ENCODE assay signal across 13 cellular contexts in genomic region chr9:131700076-131700475, GRCh38. TPM values are rescaled to one million over a fixed set of nuclear protein-coding genes. Genes with fewer than 3 reads are reported as not detected.
A peak's percentile ranks its signal among the peaks of the same experiment; 100 is the strongest.
DNase-seq lines count a peak whose midpoint lies in the region; ATAC-seq and TF ChIP-seq lines count a peak whose summit lies in the region.
"Had no signal": no experiment of that assay in that cellular context is flagged by ENCODE, and none has a peak within 500 bp of the region (broad histone marks: within the 10 kb centered on the region; RNA-seq: fewer than 3 reads in every experiment).

No MANE protein-coding gene starts in this region.

- peak overlapping the region; percentile 9 for H3K27ac Mint-ChIP-seq in activated CD4-positive, alpha-beta T cell treated with anti-CD3 and anti-CD28 coated beads, Interleukin-2, amount 10 ng/mL, durations not matched to agents 7 days and 5 days
- no peak overlapping the region for H3K27ac Mint-ChIP-seq in activated CD4-positive, alpha-beta T cell treated with anti-CD3 and anti-CD28 coated beads for 36 hours
- peak overlapping the region; percentile 36; the same call in 1 of the 2 replicates for H3K27ac Mint-ChIP-seq in GM23338

- H3K9me3 Mint-ChIP-seq in activated CD4-positive, alpha-beta T cell treated with anti-CD3 and anti-CD28 coated beads, Interleukin-2, amount 10 ng/mL, durations not matched to agents 7 days and 5 days, result no peaks in the 10 kb centered on the region
- H3K9me3 Mint-ChIP-seq in activated CD4-positive, alpha-beta T cell treated with anti-CD3 and anti-CD28 coated beads for 36 hours (ENCODE audit: low read depth), result no peaks in the 10 kb centered on the region
- no peaks in the 10 kb centered on the region; the same call in 2 of the 3 replicates for H3K9me3 Mint-ChIP-seq in GM23338

- H3K4me3 Mint-ChIP-seq in activated CD4-positive, alpha-beta T cell treated with anti-CD3 and anti-CD28 coated beads, Interleukin-2, amount 10 ng/mL, durations not matched to agents 7 days and 5 days, result no peak overlapping the region
- H3K4me3 Mint-ChIP-seq in activated CD4-positive, alpha-beta T cell treated with anti-CD3 and anti-CD28 coated beads for 36 hours, result no peak overlapping the region
- H3K4me3 Mint-ChIP-seq in GM23338, result no peak overlapping the region

- H3K36me3 Mint-ChIP-seq in activated CD4-positive, alpha-beta T cell treated with anti-CD3 and anti-CD28 coated beads, Interleukin-2, amount 10 ng/mL, durations not matched to agents 7 days and 5 days (ENCODE audit: low read depth), result peaks cover 11% of the 10 kb centered on the region
- H3K36me3 Mint-ChIP-seq in activated CD4-positive, alpha-beta T cell treated with anti-CD3 and anti-CD28 coated beads for 36 hours (ENCODE audit: low read depth), result peaks cover 3% of the 10 kb centered on the region
- H3K36me3 Mint-ChIP-seq in GM23338 (ENCODE audit: low read depth), result no peaks in the 10 kb centered on the region

- peaks cover 63% of the 10 kb centered on the region for H3K4me1 Mint-ChIP-seq in activated CD4-positive, alpha-beta T cell treated with anti-CD3 and anti-CD28 coated beads, Interleukin-2, amount 10 ng/mL, durations not matched to agents 7 days and 5 days
- H3K4me1 Mint-ChIP-seq in activated CD4-positive, alpha-beta T cell treated with anti-CD3 and anti-CD28 coated beads for 36 hours, result peaks cover 74% of the 10 kb centered on the region
- H3K4me1 Mint-ChIP-seq in GM23338, result peaks cover 86% of the 10 kb centered on the region

- peak overlapping the region; percentile 9; the same call in 1 of the 2 replicates for H3K4me2 ChIP-seq in GM23338

- no peaks in the 10 kb centered on the region for H3K9me2 ChIP-seq in GM23338 (ENCODE audit: insufficient read depth)

- H3K4me1 ChIP-seq in GM23338 (ENCODE audit: insufficient read depth) (peaks cover 78% of the 10 kb centered on the region), esophagus muscularis mucosa (peaks cover 57 to 86% (median 84%) of the 10 kb centered on the region in 4 donors), psoas muscle (peaks cover 89% of the 10 kb centered on the region)

- DNase-seq in activated CD4-positive, alpha-beta T cell treated with anti-CD3 and anti-CD28 coated beads, Interleukin-2, amount 10 ng/mL, durations not matched to agents 7 days and 5 days, result no peak
- DNase-seq in activated CD4-positive, alpha-beta T cell treated with anti-CD3 and anti-CD28 coated beads for 36 hours, result no peak
- no peak for DNase-seq in GM23338 (ENCODE audit: low spot score)
- no peak for DNase-seq in esophagus muscularis mucosa (ENCODE audit: extremely low spot score)
- no peak for DNase-seq in psoas muscle
- DNase-seq in RKO (ENCODE audit: low spot score), result no peak
- DNase-seq: GOT3, hypothalamus, NCI-H446, testis had no signal

- H3K4me3 ChIP-seq in GM23338 (no peak overlapping the region), esophagus muscularis mucosa (no peak overlapping the region), psoas muscle (peak overlapping the region; percentile 10)
- H3K4me3 ChIP-seq: GM12878, testis had no signal

- no peak overlapping the region for H2AFZ ChIP-seq in GM23338

- no peaks in the 10 kb centered on the region for H3K27me3 Mint-ChIP-seq in activated CD4-positive, alpha-beta T cell treated with anti-CD3 and anti-CD28 coated beads, Interleukin-2, amount 10 ng/mL, durations not matched to agents 7 days and 5 days
- H3K27me3 Mint-ChIP-seq in activated CD4-positive, alpha-beta T cell treated with anti-CD3 and anti-CD28 coated beads for 36 hours, result no peaks in the 10 kb centered on the region
- peaks cover 6% of the 10 kb centered on the region for H3K27me3 Mint-ChIP-seq in GM23338 (ENCODE audit: insufficient read depth, low read depth, poor library complexity)

- intact Hi-C loops in activated CD4-positive, alpha-beta T cell treated with anti-CD3 and anti-CD28 coated beads for 36 hours (cut with DNase I, micrococcal nuclease), result no loop called here
- intact Hi-C loops in esophagus muscularis mucosa (cut with DNase I), result no loop called here
- intact Hi-C loops in psoas muscle (cut with DNase I), result loop anchor here in 1 of 2 donors (5.0 kb wide), 1 partner anchor 37 kb away; no protein-coding TSS in a partner anchor

- 80% methylated on average over 7 of the region's 7 CpGs for WGBS in esophagus muscularis mucosa
- 72 to 89% (median 81%) methylated on average over 7 of the region's 7 CpGs for WGBS in psoas muscle, 3 donors

- no peak for TF ChIP-seq EP300 in esophagus muscularis mucosa (IDR thresholded peaks at IDR 0.05)

- no peaks in the 10 kb centered on the region for H3K36me3 ChIP-seq in GM23338 (ENCODE audit: insufficient read depth)
- no peaks in the 10 kb centered on the region for H3K36me3 ChIP-seq in esophagus muscularis mucosa
- no peaks in the 10 kb centered on the region for H3K36me3 ChIP-seq in psoas muscle (ENCODE audit: insufficient read depth in 1 of 2, low read depth in 1 of 2)

- no peaks in the 10 kb centered on the region for H3F3A ChIP-seq in GM23338 (replicated peaks; ENCODE audit: low read depth)

- POLR2A ChIA-PET in activated CD4-positive, alpha-beta T cell treated with anti-CD3 and anti-CD28 coated beads, Interleukin-2, amount 10 ng/mL, durations not matched to agents 7 days and 5 days (lab: Charles Lee), result no interaction called here
- POLR2A ChIA-PET in activated CD4-positive, alpha-beta T cell treated with anti-CD3 and anti-CD28 coated beads for 36 hours (lab: Charles Lee), result no interaction called here

- TF ChIP-seq POLR2A in esophagus muscularis mucosa (IDR thresholded peaks at IDR 0.05; ENCODE audit: low read depth), result no peak

- H3K27me3 ChIP-seq in GM23338 (ENCODE audit: insufficient read depth), result no peaks in the 10 kb centered on the region
- no peaks in the 10 kb centered on the region for H3K27me3 ChIP-seq in esophagus muscularis mucosa
- no peaks in the 10 kb centered on the region for H3K27me3 ChIP-seq in psoas muscle (ENCODE audit: insufficient read depth in 3 of 3, low read length in 2 of 3)
- H3K27me3 ChIP-seq: testis had no signal

- CTCF ChIA-PET in activated CD4-positive, alpha-beta T cell treated with anti-CD3 and anti-CD28 coated beads, Interleukin-2, amount 10 ng/mL, durations not matched to agents 7 days and 5 days (lab: Charles Lee), result no interaction called here
- CTCF ChIA-PET in activated CD4-positive, alpha-beta T cell treated with anti-CD3 and anti-CD28 coated beads for 36 hours (lab: Charles Lee), result no interaction called here

- TF ChIP-seq CTCF in GM23338 (conservative IDR thresholded peaks at IDR 0.05; ENCODE audit: low read depth in 2 of 2) (no peak), esophagus muscularis mucosa (IDR thresholded peaks at IDR 0.05) (no peak), psoas muscle (IDR thresholded peaks at IDR 0.05) (no peak)

- H3K27ac ChIP-seq in GM23338 (ENCODE audit: low read depth), result no peak overlapping the region
- peak overlapping the region; percentile 13 to 37 (median 19) for H3K27ac ChIP-seq in esophagus muscularis mucosa (replicated peaks in 1 of 4)
- peak overlapping the region; percentile 79 for H3K27ac ChIP-seq in psoas muscle
- H3K27ac ChIP-seq: testis had no signal

- ATAC-seq in activated CD4-positive, alpha-beta T cell treated with anti-CD3 and anti-CD28 coated beads for 36 hours, result no peak
- no peak for ATAC-seq in GM23338
- ATAC-seq in psoas muscle, result no peak
- no peak for ATAC-seq in HG02759 (IDR thresholded peaks at IDR 0.05; ENCODE audit: unreplicated experiment)
- no peak for ATAC-seq in HG03280 (IDR thresholded peaks at IDR 0.05; ENCODE audit: unreplicated experiment)
- ATAC-seq: GM12878 had no signal

- no peaks in the 10 kb centered on the region for H3K9me3 ChIP-seq in esophagus muscularis mucosa
- no peaks in the 10 kb centered on the region for H3K9me3 ChIP-seq in psoas muscle
- H3K9me3 ChIP-seq: testis had no signal

- peaks cover 69% of the 10 kb centered on the region for H3K79me2 ChIP-seq in GM23338 (replicated peaks; ENCODE audit: insufficient read depth)

- H4K20me1 ChIP-seq in GM23338 (replicated peaks; ENCODE audit: insufficient read depth), result no peaks in the 10 kb centered on the region

TF ChIP-seq in GM23338, 12 proteins besides CTCF, POLR2A, EP300 and RAD21 (continues in another document):
- TF ChIP-seq JUNB (IDR thresholded peaks at IDR 0.05; ENCODE audit: unreplicated experiment), result no peak

RNA-seq across cellular contexts. Expression of gene RAPGEF1, which starts 39.8 kb away (rescaled TPM):
- 100 to 1,000 TPM; 128 to 129 TPM for total RNA-seq in activated CD4-positive, alpha-beta T cell treated with anti-CD3 and anti-CD28 coated beads, Interleukin-2, amount 10 ng/mL, durations not matched to agents 7 days and 5 days
- 100 to 1,000 TPM in 1 of 2 experiments, 10 to 100 TPM in 1; 86.7 to 108 TPM for total RNA-seq in activated CD4-positive, alpha-beta T cell treated with anti-CD3 and anti-CD28 coated beads for 36 hours
- 80.7 and 82.8 TPM in 2 replicates for total RNA-seq in GM23338 (2014; rRNA removed; shearing (Covaris generic))
- 9.9 and 10.9 TPM in 2 replicates for polyA plus RNA-seq in GM23338 (2016; fragmentation: Nextera tagmentation; extraction: Ambion mirVana)
- total RNA-seq in esophagus muscularis mucosa, result 100 to 1,000 TPM in 2 of 4 donors, 10 to 100 TPM in 2; 66.6 to 138 (median 101) TPM
- total RNA-seq in psoas muscle, result 100 to 1,000 TPM; 234 to 319 (median 272) TPM
- polyA plus RNA-seq in psoas muscle, result 100 to 1,000 TPM in 1 of 3 donors, 10 to 100 TPM in 2; 72.3 to 268 (median 93.1) TPM
